In the genomic region with DNA sequence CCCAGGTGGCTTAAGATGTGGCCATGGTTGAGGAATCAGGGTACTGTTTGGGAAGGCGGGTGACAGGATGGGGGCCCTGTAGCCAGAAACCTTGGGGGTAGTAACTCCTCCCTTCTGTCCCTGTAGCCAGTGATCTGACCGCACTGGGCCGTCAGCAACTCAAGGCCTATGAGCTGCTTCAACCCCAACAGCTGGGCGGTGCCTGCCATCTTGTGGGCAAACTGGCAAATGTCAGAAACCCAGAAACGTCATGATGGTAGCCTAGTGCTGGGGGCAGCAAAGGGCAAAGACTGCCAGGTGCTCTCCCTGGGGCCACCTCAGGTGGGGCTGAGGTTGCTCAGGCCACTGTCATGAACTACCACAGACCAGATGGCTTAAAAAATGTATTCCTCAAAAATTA, we compare ENCODE assay signal across 9 cellular contexts. TPM values are rescaled to one million over a fixed set of nuclear protein-coding genes. Genes with fewer than 3 reads are reported as not detected.
DNase-seq lines count a peak whose midpoint lies in the region; ATAC-seq, FAIRE-seq and TF ChIP-seq lines count a peak whose summit lies in the region.
"Had no signal": no experiment of that assay in that cellular context is flagged by ENCODE, and none has a peak within 500 bp of the region (broad histone marks: within the 10 kb centered on the region; RNA-seq: fewer than 3 reads in every experiment).

No MANE protein-coding gene starts in this region.

- BruUV-seq in GM12878 (replicated peaks; lab: Mats Ljungman, UMichigan), result no TSS peak

- in situ Hi-C loops in GM12878 (cut with MboI), result no loop called here

- intact Hi-C loops in GM12878 (cut with micrococcal nuclease; ENCODE audit: unreplicated experiment), result no loop called here

- H3K4me3 ChIP-seq in A549 (no peak overlapping the region), GM12878 (no peak overlapping the region), lung (no peak overlapping the region), smooth muscle cell (no peak overlapping the region)
- H3K4me3 ChIP-seq: gastrocnemius medialis had no signal

- H3K4me1 ChIP-seq in A549 (peaks cover 7% of the 10 kb centered on the region; the same call in 1 of the 3 replicates), GM12878 (ENCODE audit: control insufficient read depth, insufficient read depth, low read length) (peaks cover 4% of the 10 kb centered on the region), lung (ENCODE audit: control insufficient read depth in 2 of 2, insufficient read depth in 2 of 2, low read length in 2 of 2) (peaks cover 0 to 9% of the 10 kb centered on the region in 2 donors), smooth muscle cell (ENCODE audit: low read depth) (peaks cover 6% of the 10 kb centered on the region)

- peaks cover 6 to 7% of the 10 kb centered on the region in 2 experiments for H3K36me3 ChIP-seq in GM12878 (ENCODE audit: control insufficient read depth in 2 of 2, insufficient read depth in 2 of 2, low read length in 1 of 2)
- H3K36me3 ChIP-seq in lung (ENCODE audit: control insufficient read depth in 2 of 2, insufficient read depth in 2 of 2, low read length in 2 of 2), result peaks cover 0 to 26% of the 10 kb centered on the region in 2 donors
- no peaks in the 10 kb centered on the region for H3K36me3 ChIP-seq in smooth muscle cell (ENCODE audit: low read depth)

- no peaks in the 10 kb centered on the region for H3K9me3 ChIP-seq in A549
- H3K9me3 ChIP-seq in GM12878 (replicated peaks; ENCODE audit: control insufficient read depth, insufficient read depth, low read length), result no peaks in the 10 kb centered on the region; the same call in 2 of the 3 replicates
- H3K9me3 ChIP-seq in lung (ENCODE audit: control insufficient read depth in 2 of 2, insufficient read depth in 1 of 2, low read length in 1 of 2), result no peaks in the 10 kb centered on the region
- H3K9me3 ChIP-seq in smooth muscle cell (replicated peaks; ENCODE audit: low read depth), result no peaks in the 10 kb centered on the region
- H3K9me3 ChIP-seq: gastrocnemius medialis had no signal

- H3K4me2 ChIP-seq in A549 (no peak overlapping the region), GM12878 (ENCODE audit: control insufficient read depth, insufficient read depth) (no peak overlapping the region), smooth muscle cell (no peak overlapping the region)

- TF ChIP-seq EP300 in A549 (IDR thresholded peaks at IDR 0.05), result no peak
- TF ChIP-seq EP300 in GM12878 (IDR thresholded peaks at IDR 0.05; ENCODE audit: borderline replicate concordance in 1 of 2, control insufficient read depth in 1 of 2, low read depth in 2 of 2, low read length in 2 of 2), result no peak

- peak; percentile 48 to 67 for TF ChIP-seq RAD21 in A549 (conservative IDR thresholded peaks at IDR 0.05 in 1 of 2, IDR thresholded peaks at IDR 0.05 in 1 of 2)
- peak; percentile 47 for TF ChIP-seq RAD21 in GM12878 (IDR thresholded peaks at IDR 0.05; ENCODE audit: insufficient read depth, low read depth, low read length)

- H3K27me3 ChIP-seq in GM12878 (replicated peaks in 1 of 2; ENCODE audit: control insufficient read depth in 2 of 2, insufficient read depth in 2 of 2, low read length in 1 of 2) (no peaks in the 10 kb centered on the region), lung (ENCODE audit: control insufficient read depth, insufficient read depth) (no peaks in the 10 kb centered on the region), smooth muscle cell (ENCODE audit: low read depth) (no peaks in the 10 kb centered on the region)
- H3K27me3 ChIP-seq: gastrocnemius medialis had no signal

- 83% methylated on average over 1 of the region's 5 CpGs for WGBS in A549 (ENCODE audit: missing lambda C conversion rate)
- 39% methylated on average over 5 of the region's 5 CpGs for WGBS in GM12878 (ENCODE audit: insufficient coverage, insufficient replicate concordance, low lambda C conversion rate, missing lambda C conversion rate)
- 57 to 67% methylated on average over 5 of the region's 5 CpGs for WGBS in lung, 2 donors
- 88% methylated on average over 5 of the region's 5 CpGs for WGBS in smooth muscle cell (ENCODE audit: low lambda C conversion rate)

- POLR2A ChIA-PET in A549 (lab: Yijun Ruan, JAX), result no interaction called here
- POLR2A ChIA-PET in GM12878 (lab: Charles Lee), result no interaction called here

- no peak overlapping the region for H3K27ac ChIP-seq in A549
- no peak overlapping the region for H3K27ac ChIP-seq in GM12878 (ENCODE audit: control insufficient read depth, insufficient read depth)
- no peak overlapping the region for H3K27ac ChIP-seq in lung (ENCODE audit: low read depth in 1 of 2, low read length in 1 of 2)
- no peak overlapping the region for H3K27ac ChIP-seq in smooth muscle cell (ENCODE audit: low read depth)
- H3K27ac ChIP-seq: gastrocnemius medialis had no signal

- SMC1A ChIA-PET in GM12878 (lab: Charles Lee; ENCODE audit: uncharacterized antibody, unreplicated experiment), result no interaction called here

- RAD21 ChIA-PET in GM12878 (lab: Charles Lee; ENCODE audit: unreplicated experiment), result no interaction called here

- no peak for TF ChIP-seq POLR2A in A549 (IDR thresholded peaks at IDR 0.05; ENCODE audit: low read length)
- no peak for TF ChIP-seq POLR2A in GM12878 (IDR thresholded peaks at IDR 0.05; ENCODE audit: low read depth, low read length)

- H2AFZ ChIP-seq in GM12878 (ENCODE audit: control insufficient read depth, low read depth, low read length) (no peak overlapping the region), smooth muscle cell (ENCODE audit: low read depth) (no peak overlapping the region)

- peaks cover 49% of the 10 kb centered on the region for H3K79me2 ChIP-seq in GM12878 (ENCODE audit: control insufficient read depth, insufficient read depth, low read length)
- peaks cover 84% of the 10 kb centered on the region for H3K79me2 ChIP-seq in smooth muscle cell (ENCODE audit: low read depth)

- FAIRE-seq in A549 (lab: Jason Lieb, UNC), result no peak
- FAIRE-seq in GM12878 (lab: Jason Lieb, UNC), result no peak

- CTCF ChIA-PET in A549 (lab: Yijun Ruan, JAX) (interaction anchor here (1.0 to 1.5 kb wide), 5 partner anchors 12 to 77 kb away, joined by 3 to 4 read pairs (median 3); no protein-coding TSS in a partner anchor), GM12878 (lab: Yijun Ruan, JAX) (interaction anchor here (0.8 to 1.4 kb wide), 2 partner anchors 25 to 322 kb away, joined by 3 read pairs; no protein-coding TSS in a partner anchor)

- peak in 1 of 2 experiments; percentile 27; a peak in 2 of 6 replicates for ATAC-seq in A549
- ATAC-seq in GM12878, result peak; percentile 13
- ATAC-seq in lung (ENCODE audit: insufficient read depth, low FRiP score), result no peak
- no peak for ATAC-seq in GM19395 (IDR thresholded peaks at IDR 0.05; ENCODE audit: unreplicated experiment)
- ATAC-seq in HG03097 (IDR thresholded peaks at IDR 0.05; ENCODE audit: low FRiP score, unreplicated experiment), result no peak
- ATAC-seq: gastrocnemius medialis had no signal

- H3K9ac ChIP-seq in GM12878 (ENCODE audit: control insufficient read depth, insufficient read depth, low read length) (no peak overlapping the region), smooth muscle cell (ENCODE audit: low read depth) (no peak overlapping the region)

- H3F3A ChIP-seq in smooth muscle cell (ENCODE audit: low read depth), result no peaks in the 10 kb centered on the region

- peak in 1 of 2 experiments; percentile 68 for DNase-seq in A549 (ENCODE audit: low read depth in 1 of 2, low spot score in 1 of 2)
- peak; percentile 48 for DNase-seq in EH (ENCODE audit: low read depth)
- peak; percentile 14 for DNase-seq in NCI-H524 treated with DMSO at 0.1 percent for 48 hours (lab: John Stamatoyannopoulos, UW)
- DNase-seq in GM12878 (ENCODE audit: low read depth, low spot score), result no peak
- no peak for DNase-seq in lung (ENCODE audit: low spot score)
- DNase-seq in smooth muscle cell (lab: John Stamatoyannopoulos, UW; ENCODE audit: unreplicated experiment), result no peak

- H4K20me1 ChIP-seq in GM12878 (ENCODE audit: control insufficient read depth, insufficient read depth) (peaks cover 3% of the 10 kb centered on the region; the same call in 1 of the 2 replicates), smooth muscle cell (ENCODE audit: low read depth) (peaks cover 62% of the 10 kb centered on the region)

- peak; percentile 37; the same call in 2 of the 3 replicates for TF ChIP-seq CTCF in A549 (IDR thresholded peaks at IDR 0.05)
- peak; percentile 20 to 46 (median 39); a peak in 4 of 6 replicates for TF ChIP-seq CTCF in GM12878 (IDR thresholded peaks at IDR 0.05 in 2 of 3, conservative IDR thresholded peaks at IDR 0.05 in 1 of 3; ENCODE audit: control insufficient read depth in 2 of 3, extremely low read depth in 1 of 3, insufficient read depth in 1 of 3, low read depth in 3 of 3, low read length in 3 of 3)
- peak; percentile 0 for TF ChIP-seq CTCF in lung (IDR thresholded peaks at IDR 0.05; ENCODE audit: control extremely low read depth, extremely low read depth)
- TF ChIP-seq CTCF in smooth muscle cell (IDR thresholded peaks at IDR 0.05; ENCODE audit: borderline replicate concordance, insufficient read depth, poor library complexity, severe bottlenecking), result no peak

RNA-seq across cellular contexts. Expression of a gene that starts 3.5 kb away (rescaled TPM):
- polyA plus RNA-seq in A549 (2011; rRNA removed), result 91.8 and 94.0 TPM in 2 replicates
- 239 and 272 TPM in 2 replicates for polyA plus RNA-seq in A549 (2012; cell fraction: cytosol; rRNA removed)
- 224 and 310 TPM in 2 replicates for polyA plus RNA-seq in A549 (2012; cell fraction: nucleus; rRNA removed)
- polyA plus RNA-seq in A549 (2017; fragmentation: RNase III; extraction: RNeasy Plus Mini Kit Qiagen cat#74134 plus additional on column Dnase treatment), result 109 to 114 TPM (median 112 TPM) in 3 replicates
- 82.9 and 88.2 TPM in 2 replicates for polyA minus RNA-seq in A549 (2011; rRNA and poly(A)+ RNA removed)
- total RNA-seq in GM12878 (2013; cell fraction: nucleolus; rRNA removed), result 79.3 and 88.6 TPM in 2 replicates
- total RNA-seq in GM12878 (2014; rRNA removed), result 281 and 305 TPM in 2 replicates
- 101 and 113 TPM in 2 replicates for total RNA-seq in GM12878 (2014; rRNA removed; fragmentation: Illumina TruSeq; extraction: Trizol)
- 277 and 296 TPM in 2 replicates for total RNA-seq in GM12878 (2021)
- polyA plus RNA-seq in GM12878 (2011; ENCODE audit: low read depth), result 86.9 TPM
- polyA plus RNA-seq in GM12878 (2011; rRNA removed), result 71.8 and 167 TPM in 2 replicates
- polyA plus RNA-seq in GM12878 (2011; cell fraction: cytosol; rRNA removed), result 242 and 419 TPM in 2 replicates
- 239 and 284 TPM in 2 replicates for polyA plus RNA-seq in GM12878 (2011; cell fraction: nucleus; rRNA removed)
- polyA plus RNA-seq in GM12878 (2012), result 218 and 226 TPM in 2 replicates
- 4.3 and 47.5 TPM in 2 replicates for polyA plus RNA-seq in GM12878 (2014; fragmentation: Illumina TruSeq; extraction: Trizol)
- polyA plus RNA-seq in GM12878 (2014; fragmentation: Nextera tagmentation; extraction: Ambion mirVana), result 10 to 100 TPM in 1 of 2 experiments, 1 to 10 TPM in 1; 3.5 to 17.8 TPM
- polyA plus RNA-seq in GM12878 (2014; rRNA removed), result 278 and 310 TPM in 2 replicates
- 100 to 1,000 TPM; 387 to 464 TPM for polyA plus RNA-seq in GM12878 (2016; fragmentation: Nextera tagmentation; extraction: Ambion mirVana)
- polyA minus RNA-seq in GM12878 (2011; rRNA and poly(A)+ RNA removed), result 98.5 and 199 TPM in 2 replicates
- polyA minus RNA-seq in GM12878 (2011; cell fraction: cytosol; rRNA and poly(A)+ RNA removed), result 70.8 and 74.1 TPM in 2 replicates
- polyA minus RNA-seq in GM12878 (2011; cell fraction: nucleus; rRNA and poly(A)+ RNA removed), result 41.2 and 72.7 TPM in 2 replicates
- total RNA-seq in lung, result 100 to 1,000 TPM in 1 of 2 donors, 10 to 100 TPM in 1; 94.1 to 265 TPM
- polyA plus RNA-seq in lung, result 100 to 1,000 TPM; 285 to 365 TPM
- 187 and 236 TPM in 2 replicates for total RNA-seq in smooth muscle cell
- 452 and 497 TPM in 2 replicates for polyA plus RNA-seq in smooth muscle cell

RNA-seq across cellular contexts. Expression of a gene that starts 3.9 kb away (rescaled TPM):
- polyA plus RNA-seq in A549 (2011; rRNA removed) (23.2 and 23.4 TPM in 2 replicates), A549 (2017; fragmentation: RNase III; extraction: RNeasy Plus Mini Kit Qiagen cat#74134 plus additional on column Dnase treatment) (31.5 to 36.0 TPM (median 33.9 TPM) in 3 replicates), GM12878 (2011; rRNA removed) (20.0 and 36.9 TPM in 2 replicates), GM12878 (2014; fragmentation: Illumina TruSeq; extraction: Trizol) (7.1 and 25.6 TPM in 2 replicates), GM12878 (2014; fragmentation: Nextera tagmentation; extraction: Ambion mirVana) (1 to 10 TPM in 1 of 2 experiments, under 1 TPM in 1; 0.58 to 5.5 TPM), GM12878 (2014; rRNA removed) (56.4 and 68.9 TPM in 2 replicates), GM12878 (2016; fragmentation: Nextera tagmentation; extraction: Ambion mirVana) (100 to 1,000 TPM in 1 of 2 experiments, 10 to 100 TPM in 1; 86.1 to 102 TPM), lung (10 to 100 TPM; 52.6 to 69.1 TPM), smooth muscle cell (39.6 and 57.9 TPM in 2 replicates)
- 45.7 and 48.4 TPM in 2 replicates for polyA plus RNA-seq in A549 (2012; cell fraction: cytosol; rRNA removed)
- 53.3 and 69.8 TPM in 2 replicates for polyA plus RNA-seq in A549 (2012; cell fraction: nucleus; rRNA removed)
- 32.5 and 49.9 TPM in 2 replicates for polyA minus RNA-seq in A549 (2011; rRNA and poly(A)+ RNA removed)
- total RNA-seq in GM12878 (2013; cell fraction: nucleolus; rRNA removed), result 22.8 and 25.3 TPM in 2 replicates
- total RNA-seq in GM12878 (2014; rRNA removed) (78.2 and 85.3 TPM in 2 replicates), GM12878 (2014; rRNA removed; fragmentation: Illumina TruSeq; extraction: Trizol) (39.0 and 39.8 TPM in 2 replicates), GM12878 (2021) (65.6 and 76.5 TPM in 2 replicates), lung (10 to 100 TPM; 32.2 to 59.8 TPM), smooth muscle cell (36.1 and 55.3 TPM in 2 replicates)
- 20.4 TPM for polyA plus RNA-seq in GM12878 (2011; ENCODE audit: low read depth)
- polyA plus RNA-seq in GM12878 (2011; cell fraction: cytosol; rRNA removed), result 50.9 and 78.3 TPM in 2 replicates
- polyA plus RNA-seq in GM12878 (2011; cell fraction: nucleus; rRNA removed), result 60.3 and 73.4 TPM in 2 replicates
- polyA plus RNA-seq in GM12878 (2012), result 36.5 and 39.7 TPM in 2 replicates
- polyA minus RNA-seq in GM12878 (2011; rRNA and poly(A)+ RNA removed), result 39.8 and 56.9 TPM in 2 replicates
- polyA minus RNA-seq in GM12878 (2011; cell fraction: cytosol; rRNA and poly(A)+ RNA removed), result 18.1 and 33.5 TPM in 2 replicates
- polyA minus RNA-seq in GM12878 (2011; cell fraction: nucleus; rRNA and poly(A)+ RNA removed), result 26.1 and 32.3 TPM in 2 replicates

RNA-seq across cellular contexts. Expression of a gene that starts 19.7 kb away (rescaled TPM):
- polyA plus RNA-seq in A549 (2011; rRNA removed) (1.7 and 2.4 TPM in 2 replicates), A549 (2017; fragmentation: RNase III; extraction: RNeasy Plus Mini Kit Qiagen cat#74134 plus additional on column Dnase treatment) (3.4 to 4.4 TPM (median 3.7 TPM) in 3 replicates), GM12878 (2011; rRNA removed) (not detected in 2 replicates), GM12878 (2014; fragmentation: Illumina TruSeq; extraction: Trizol) (not detected in 2 replicates), GM12878 (2014; fragmentation: Nextera tagmentation; extraction: Ambion mirVana) (not detected), GM12878 (2014; rRNA removed) (0.16 TPM in 1 of 2 replicates, not detected in the other), GM12878 (2016; fragmentation: Nextera tagmentation; extraction: Ambion mirVana) (under 1 TPM in 1 of 2 experiments, not detected in 1; 0.19 TPM), lung (under 1 TPM; 0.14 to 0.16 TPM), smooth muscle cell (4.2 TPM in 2 replicates)
- polyA plus RNA-seq in A549 (2012; cell fraction: cytosol; rRNA removed), result 4.5 and 6.8 TPM in 2 replicates
- polyA plus RNA-seq in A549 (2012; cell fraction: nucleus; rRNA removed), result 6.6 and 7.7 TPM in 2 replicates
- polyA minus RNA-seq in A549 (2011; rRNA and poly(A)+ RNA removed), result 4.7 and 4.9 TPM in 2 replicates
- total RNA-seq in GM12878 (2013; cell fraction: nucleolus; rRNA removed), result not detected in 2 replicates
- total RNA-seq in GM12878 (2014; rRNA removed) (not detected in 2 replicates), GM12878 (2014; rRNA removed; fragmentation: Illumina TruSeq; extraction: Trizol) (not detected in 2 replicates), GM12878 (2021) (not detected in 2 replicates), lung (1 to 10 TPM in 1 of 2 donors, under 1 TPM in 1; 0.55 to 1.7 TPM), smooth muscle cell (0.81 and 2.4 TPM in 2 replicates)
- polyA plus RNA-seq in GM12878 (2011; ENCODE audit: low read depth), result not detected
- not detected in 2 replicates for polyA plus RNA-seq in GM12878 (2011; cell fraction: cytosol; rRNA removed)
- not detected in 2 replicates for polyA plus RNA-seq in GM12878 (2011; cell fraction: nucleus; rRNA removed)
- 0.08 TPM in 1 of 2 replicates, not detected in the other for polyA plus RNA-seq in GM12878 (2012)
- not detected in 2 replicates for polyA minus RNA-seq in GM12878 (2011; rRNA and poly(A)+ RNA removed)
- not detected in 2 replicates for polyA minus RNA-seq in GM12878 (2011; cell fraction: cytosol; rRNA and poly(A)+ RNA removed)
- polyA minus RNA-seq in GM12878 (2011; cell fraction: nucleus; rRNA and poly(A)+ RNA removed), result not detected in 2 replicates

RNA-seq across cellular contexts. Expression of a gene that starts 25.4 kb away (rescaled TPM):
- polyA plus RNA-seq in A549 (2011; rRNA removed) (9.9 and 11.4 TPM in 2 replicates), A549 (2017; fragmentation: RNase III; extraction: RNeasy Plus Mini Kit Qiagen cat#74134 plus additional on column Dnase treatment) (28.3 to 38.4 TPM (median 35.4 TPM) in 3 replicates), GM12878 (2011; rRNA removed) (6.3 and 10.6 TPM in 2 replicates), GM12878 (2014; fragmentation: Illumina TruSeq; extraction: Trizol) (0.24 and 0.38 TPM in 2 replicates), GM12878 (2014; fragmentation: Nextera tagmentation; extraction: Ambion mirVana) (not detected), GM12878 (2014; rRNA removed) (0.70 and 0.73 TPM in 2 replicates), GM12878 (2016; fragmentation: Nextera tagmentation; extraction: Ambion mirVana) (under 1 TPM; 0.35 to 0.36 TPM), lung (10 to 100 TPM; 23.8 to 40.2 TPM), smooth muscle cell (85.1 and 88.1 TPM in 2 replicates)
- polyA plus RNA-seq in A549 (2012; cell fraction: cytosol; rRNA removed), result 27.7 and 37.4 TPM in 2 replicates
- 35.7 and 45.1 TPM in 2 replicates for polyA plus RNA-seq in A549 (2012; cell fraction: nucleus; rRNA removed)
- 17.1 and 19.8 TPM in 2 replicates for polyA minus RNA-seq in A549 (2011; rRNA and poly(A)+ RNA removed)
- 6.0 and 8.7 TPM in 2 replicates for total RNA-seq in GM12878 (2013; cell fraction: nucleolus; rRNA removed)
- total RNA-seq in GM12878 (2014; rRNA removed) (0.05 and 0.85 TPM in 2 replicates), GM12878 (2014; rRNA removed; fragmentation: Illumina TruSeq; extraction: Trizol) (0.18 TPM in 1 of 2 replicates, not detected in the other), GM12878 (2021) (0.19 and 0.64 TPM in 2 replicates), lung (10 to 100 TPM; 22.0 to 24.6 TPM), smooth muscle cell (37.4 and 40.0 TPM in 2 replicates)
- not detected for polyA plus RNA-seq in GM12878 (2011; ENCODE audit: low read depth)
- 9.0 and 12.3 TPM in 2 replicates for polyA plus RNA-seq in GM12878 (2011; cell fraction: cytosol; rRNA removed)
- 21.3 and 22.0 TPM in 2 replicates for polyA plus RNA-seq in GM12878 (2011; cell fraction: nucleus; rRNA removed)
- 0.74 and 0.84 TPM in 2 replicates for polyA plus RNA-seq in GM12878 (2012)
- polyA minus RNA-seq in GM12878 (2011; rRNA and poly(A)+ RNA removed), result 4.8 and 7.7 TPM in 2 replicates
- polyA minus RNA-seq in GM12878 (2011; cell fraction: cytosol; rRNA and poly(A)+ RNA removed), result 3.0 and 4.7 TPM in 2 replicates
- polyA minus RNA-seq in GM12878 (2011; cell fraction: nucleus; rRNA and poly(A)+ RNA removed), result 5.7 and 6.6 TPM in 2 replicates

Comparison
In these comparisons a context has a peak if more than half of its experiments do, and no peak if none do; other contexts are left out.
1. DNase-seq: peak in EH (single experiment) and NCI-H524 treated with DMSO at 0.1 percent for 48 hours (single experiment); none in GM12878 (single experiment), lung (single experiment) and smooth muscle cell (single experiment).